25 cellular contexts compared by ENCODE assay signal in the genomic region with DNA sequence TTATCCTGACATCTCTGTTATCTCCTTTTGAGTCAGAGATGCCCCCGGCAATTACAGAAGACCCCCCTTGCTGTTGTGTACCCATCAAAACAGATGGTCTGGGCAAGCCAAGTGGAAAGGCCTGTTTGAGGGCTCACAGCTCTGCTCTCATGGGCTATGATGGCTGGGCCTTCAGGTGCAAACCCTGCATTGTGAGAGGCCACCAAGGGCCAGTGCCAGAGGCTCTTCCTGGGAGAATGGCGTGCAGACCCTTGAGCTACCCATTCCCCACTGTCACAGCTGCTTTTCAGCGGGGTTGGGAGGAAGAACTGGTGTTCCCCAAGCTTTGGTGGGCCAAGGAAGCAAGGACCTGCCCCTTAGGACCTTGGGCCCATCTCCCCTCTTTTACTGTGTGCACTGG.
"Had no signal": no experiment of that assay in that cellular context is flagged by ENCODE, and none has a peak within 500 bp of the region (broad histone marks: within the 10 kb centered on the region; RNA-seq: fewer than 3 reads in every experiment).

No MANE protein-coding gene starts in this region.

- DNase-seq: dermis blood vessel endothelial cell; effector memory CD4-positive, alpha-beta T cell; foreskin keratinocyte; heart left ventricle; kidney; left lung; mesenchymal stem cell; midbrain; naive thymus-derived CD4-positive, alpha-beta T cell; ovary; sigmoid colon; stimulated activated CD4-positive, alpha-beta T cell treated with anti-CD3 and anti-CD28 coated beads, Interleukin-2, amount 100 ng/mL, for 24 hours; stimulated activated CD4-positive, alpha-beta T cell treated with anti-CD3 and anti-CD28 coated beads, Interleukin-4, amount 100 ng/mL, for 24 hours; stimulated activated naive CD8-positive, alpha-beta T cell treated with anti-CD3 and anti-CD28 coated beads, Interleukin-15, Interleukin-2, amounts not matched to agents 100 U/mL and 50 U/mL, for 24 hours; substantia nigra; testis; tibial artery; upper lobe of left lung; uterus had no signal

- H3K4me1 Mint-ChIP-seq: nephron; stimulated activated memory B cell treated with anti-CD40 and anti-IgM and Interleukin-4, amounts not matched to agents 10 μg/mL and 1 μg/mL and 100 μg/mL, for 72 hours had no signal

- ATAC-seq: foreskin keratinocyte; gastroesophageal sphincter; heart left ventricle; left lung; naive thymus-derived CD4-positive, alpha-beta T cell; stimulated activated memory B cell treated with anti-CD40 and anti-IgM and Interleukin-4, amounts not matched to agents 10 μg/mL and 1 μg/mL and 100 μg/mL, for 72 hours; stimulated activated naive CD8-positive, alpha-beta T cell treated with anti-CD3 and anti-CD28 coated beads, Interleukin-15, Interleukin-2, amounts not matched to agents 100 U/mL and 50 U/mL, for 24 hours had no signal

- H3K27ac Mint-ChIP-seq: naive thymus-derived CD4-positive, alpha-beta T cell; nephron; neural progenitor cell; progenitor cell of endocrine pancreas; stimulated activated memory B cell treated with anti-CD40 and anti-IgM and Interleukin-4, amounts not matched to agents 10 μg/mL and 1 μg/mL and 100 μg/mL, for 72 hours had no signal

- FAIRE-seq: endothelial cell of umbilical vein, kidney had no signal

- H3K36me3 Mint-ChIP-seq: naive thymus-derived CD4-positive, alpha-beta T cell; neural progenitor cell; stimulated activated memory B cell treated with anti-CD40 and anti-IgM and Interleukin-4, amounts not matched to agents 10 μg/mL and 1 μg/mL and 100 μg/mL, for 72 hours had no signal

- H3K4me3 Mint-ChIP-seq: naive thymus-derived CD4-positive, alpha-beta T cell; nephron; neural progenitor cell; stimulated activated memory B cell treated with anti-CD40 and anti-IgM and Interleukin-4, amounts not matched to agents 10 μg/mL and 1 μg/mL and 100 μg/mL, for 72 hours had no signal
